11 cellular contexts compared by ENCODE assay signal in the genomic region with DNA sequence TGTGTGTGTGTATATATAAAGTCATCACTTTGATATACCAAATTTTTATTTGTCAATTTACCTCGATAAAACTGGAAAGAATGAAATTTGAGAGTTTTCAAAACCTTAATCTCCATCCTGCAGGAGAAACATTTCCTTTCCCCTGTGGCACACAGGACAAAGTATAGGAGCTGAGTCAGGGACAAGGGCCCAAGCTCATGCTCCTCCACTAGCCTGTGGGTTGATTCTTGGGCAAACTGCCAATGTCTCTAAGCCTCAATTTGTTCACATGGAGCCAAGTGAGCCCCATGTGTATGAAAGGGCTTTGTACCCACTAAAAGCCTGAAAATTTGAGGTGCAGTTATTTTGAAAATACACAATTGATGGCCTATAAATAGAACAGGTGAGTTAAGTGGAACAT.
DNase-seq lines count a peak whose midpoint lies in the region; TF ChIP-seq lines count a peak whose summit lies in the region.
"Had no signal": no experiment of that assay in that cellular context is flagged by ENCODE, and none has a peak within 500 bp of the region (broad histone marks: within the 10 kb centered on the region; RNA-seq: fewer than 3 reads in every experiment).

No MANE protein-coding gene starts in this region.

- H3K4me1 ChIP-seq in osteoblast (ENCODE audit: insufficient read depth, low read length) (peaks cover 60% of the 10 kb centered on the region), tibial nerve (no peaks in the 10 kb centered on the region)
- H3K4me1 ChIP-seq: right lobe of liver had no signal

- no peak for TF ChIP-seq POLR2A in tibial nerve (IDR thresholded peaks at IDR 0.05)

- H3K36me3 ChIP-seq in brain microvascular endothelial cell (replicated peaks) = no peaks in the 10 kb centered on the region
- H3K36me3 ChIP-seq in osteoblast (ENCODE audit: insufficient read depth, low read length) = no peaks in the 10 kb centered on the region
- no peaks in the 10 kb centered on the region for H3K36me3 ChIP-seq in tibial nerve
- H3K36me3 ChIP-seq: right lobe of liver had no signal

- H3K4me3 ChIP-seq in brain microvascular endothelial cell (ENCODE audit: low read depth, low read length) (no peak overlapping the region), osteoblast (ENCODE audit: insufficient read depth, low read length) (no peak overlapping the region), tibial nerve (no peak overlapping the region)
- H3K4me3 ChIP-seq: right lobe of liver had no signal

- H3K27me3 ChIP-seq in brain microvascular endothelial cell (replicated peaks) (no peaks in the 10 kb centered on the region), osteoblast (ENCODE audit: insufficient read depth, low read length) (no peaks in the 10 kb centered on the region), tibial nerve (no peaks in the 10 kb centered on the region)
- H3K27me3 ChIP-seq: right lobe of liver had no signal

- H3K9me3 ChIP-seq in osteoblast (ENCODE audit: low read depth, low read length) (no peaks in the 10 kb centered on the region), tibial nerve (no peaks in the 10 kb centered on the region)
- H3K9me3 ChIP-seq: right lobe of liver had no signal

- H2AFZ ChIP-seq in osteoblast (ENCODE audit: low read length) = no peak overlapping the region

- H3K27ac ChIP-seq in brain microvascular endothelial cell = peak overlapping the region; percentile 85
- H3K27ac ChIP-seq in osteoblast (ENCODE audit: low read depth, low read length) = peak overlapping the region; percentile 93
- no peak overlapping the region for H3K27ac ChIP-seq in tibial nerve
- H3K27ac ChIP-seq: right lobe of liver had no signal

- WGBS in tibial nerve, 2 donors = 52 to 53% methylated on average over 1 of the region's 1 CpG

- TF ChIP-seq CTCF in brain microvascular endothelial cell (IDR thresholded peaks at IDR 0.05; ENCODE audit: low read depth, low read length, missing control alignments) (no peak), osteoblast (IDR thresholded peaks at IDR 0.05; ENCODE audit: extremely low read depth, low read depth, low read length) (no peak), tibial nerve (IDR thresholded peaks at IDR 0.05) (no peak)

- no peaks in the 10 kb centered on the region for H4K20me1 ChIP-seq in osteoblast (ENCODE audit: insufficient read depth, low read length)

- H3K4me2 ChIP-seq in osteoblast (ENCODE audit: insufficient read depth, low read length) = peak overlapping the region; percentile 25

- no peaks in the 10 kb centered on the region for H3K79me2 ChIP-seq in osteoblast (ENCODE audit: insufficient read depth, low read length)

- TF ChIP-seq EP300 in tibial nerve (IDR thresholded peaks at IDR 0.05) = no peak

- in situ Hi-C loops in brain microvascular endothelial cell (cut with HindIII; ENCODE audit: low pct_ligation_motif_present, low sequenced_read_pairs) = no loop called here

- DNase-seq in DMS 273 (lab: John Stamatoyannopoulos, UW; ENCODE audit: unreplicated experiment) = peak; percentile 45
- DNase-seq in DMS 273 treated with DMSO at 0.1 percent for 48 hours (lab: John Stamatoyannopoulos, UW) = no peak
- peak; percentile 38 for DNase-seq in NCI-H1105 treated with DMSO at 0.1 percent for 48 hours (lab: John Stamatoyannopoulos, UW)
- peak; percentile 62 for DNase-seq in brain microvascular endothelial cell
- DNase-seq in osteoblast (ENCODE audit: insufficient read length, low spot score, missing footprints) = peak; percentile 92
- DNase-seq in tibial nerve (ENCODE audit: low spot score in 2 of 2) = no peak
- no peak for DNase-seq in iPS-NIHi7 (ENCODE audit: extremely low spot score)
- no peak for DNase-seq in cerebellar cortex (ENCODE audit: low spot score)
- DNase-seq: amygdala, right lobe of liver, T1000 had no signal

Comparison
In these comparisons a context has a peak if more than half of its experiments do, and no peak if none do; other contexts are left out.
1. DNase-seq: peak in DMS 273 (single experiment), NCI-H1105 treated with DMSO at 0.1 percent for 48 hours (single experiment), brain microvascular endothelial cell (single experiment) and osteoblast (single experiment); none in DMS 273 treated with DMSO at 0.1 percent for 48 hours (single experiment), tibial nerve (0 of 2), iPS-NIHi7 (single experiment) and cerebellar cortex (single experiment).
2. H3K27ac ChIP-seq: peak in brain microvascular endothelial cell (single experiment) and osteoblast (single experiment); none in tibial nerve (0 of 4).